9 cellular contexts compared by ENCODE assay signal in genomic region chr15:75203908-75204263, GRCh38. TPM values are rescaled to one million over a fixed set of nuclear protein-coding genes. Genes with fewer than 3 reads are reported as not detected.
DNase-seq lines count a peak whose midpoint lies in the region; ATAC-seq, FAIRE-seq and TF ChIP-seq lines count a peak whose summit lies in the region.
"Had no signal": no experiment of that assay in that cellular context is flagged by ENCODE, and none has a peak within 500 bp of the region (broad histone marks: within the 10 kb centered on the region; RNA-seq: fewer than 3 reads in every experiment).

No MANE protein-coding gene starts in this region.

- no peak for ATAC-seq in GM18870 (IDR thresholded peaks at IDR 0.05; ENCODE audit: unreplicated experiment)
- ATAC-seq in HG03565 (IDR thresholded peaks at IDR 0.05; ENCODE audit: unreplicated experiment), result no peak

- peak overlapping the region; percentile 94 for H3K4me3 ChIP-seq in epithelial cell of proximal tubule (ENCODE audit: low read depth, low read length)
- peak overlapping the region; percentile 96 for H3K4me3 ChIP-seq in skeletal muscle cell (ENCODE audit: low read depth, low read length)

- TF ChIP-seq POLR2A in GM12892 (IDR thresholded peaks at IDR 0.05; ENCODE audit: low read depth, low read length), result 0 out of 2 replicates have a peak, but pooled peaks have one; percentile 21

- FAIRE-seq in GM12892 (lab: Jason Lieb, UNC), result no peak

- DNase-seq in GM12892 (ENCODE audit: insufficient read length) (no peak), RPMI8226 (peak; percentile 45), epithelial cell of proximal tubule (ENCODE audit: low read depth) (no peak), skeletal muscle cell (ENCODE audit: low read depth) (no peak), NCI-H510A treated with DMSO at 0.1 percent for 48 hours (lab: John Stamatoyannopoulos, UW) (no peak)
- DNase-seq in activated CD4-positive, CD25-positive, alpha-beta regulatory T cell treated with anti-CD3 and anti-CD28 coated beads, Interleukin-2, amount 50 U/mL, for 72 hours, result no peak

- no peak for TF ChIP-seq CTCF in epithelial cell of proximal tubule (conservative IDR thresholded peaks at IDR 0.05; ENCODE audit: low read depth, low read length)

RNA-seq across cellular contexts. Expression of gene C15orf39, which starts 2.2 kb away (rescaled TPM):
- polyA plus RNA-seq in GM12892 (2012; ENCODE audit: missing spikeins), result 16.9 TPM
- total RNA-seq in epithelial cell of proximal tubule, result 9.6 and 13.7 TPM in 2 replicates

RNA-seq across cellular contexts. Expression of gene GOLGA6C, which starts 54.2 kb away (rescaled TPM):
- polyA plus RNA-seq in GM12892 (2012; ENCODE audit: missing spikeins), result not detected
- not detected in 2 replicates for total RNA-seq in epithelial cell of proximal tubule
- total RNA-seq: lung microvascular endothelial cell had no signal
